In the genomic region with DNA sequence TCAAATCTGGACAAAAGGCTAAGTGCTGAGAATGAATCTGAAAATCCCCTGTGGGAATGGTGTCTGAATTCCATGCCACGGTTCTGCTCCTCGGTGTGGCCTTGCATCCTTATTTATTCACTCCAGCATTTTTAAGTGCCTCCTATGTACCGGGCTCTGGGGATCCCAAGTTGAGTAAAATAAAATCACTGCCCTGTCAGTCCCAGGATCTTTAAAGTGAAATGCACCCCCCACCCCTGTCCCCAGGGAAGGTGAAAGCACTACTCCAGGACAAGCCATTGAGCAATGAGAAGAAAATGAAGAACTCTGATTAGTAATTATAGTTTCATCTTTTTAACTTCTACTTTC, we compare ENCODE assay signal across 12 cellular contexts. TPM values are rescaled to one million over a fixed set of nuclear protein-coding genes. Genes with fewer than 3 reads are reported as not detected.
A peak's percentile ranks its signal among the peaks of the same experiment; 100 is the strongest.
DNase-seq lines count a peak whose midpoint lies in the region; TF ChIP-seq lines count a peak whose summit lies in the region.
"Had no signal": no experiment of that assay in that cellular context is flagged by ENCODE, and none has a peak within 500 bp of the region (broad histone marks: within the 10 kb centered on the region; RNA-seq: fewer than 3 reads in every experiment).

No MANE protein-coding gene starts in this region.

- H3K27ac ChIP-seq in Peyer's patch = peak overlapping the region in 3 of 4 donors; percentile 52 to 85 (median 66)
- H3K27ac ChIP-seq in thymus (ENCODE audit: low read depth) = peak overlapping the region; percentile 20
- H3K27ac ChIP-seq in A673 (ENCODE audit: low read depth, low read length, poor library complexity, severe bottlenecking) = no peak overlapping the region

- H3K9me3 ChIP-seq in Peyer's patch = no peaks in the 10 kb centered on the region
- H3K9me3 ChIP-seq in endocrine pancreas (ENCODE audit: control insufficient read depth, low read length) = no peaks in the 10 kb centered on the region
- no peaks in the 10 kb centered on the region for H3K9me3 ChIP-seq in mucosa of stomach (ENCODE audit: control insufficient read depth, low read length)
- H3K9me3 ChIP-seq in thymus (ENCODE audit: control insufficient read depth) = no peaks in the 10 kb centered on the region
- H3K9me3 ChIP-seq in A673 (ENCODE audit: low read depth, low read length, poor library complexity, severe bottlenecking) = no peaks in the 10 kb centered on the region

- no peak for DNase-seq in Peyer's patch
- no peak for DNase-seq in A673 (ENCODE audit: low spot score)
- DNase-seq in T-helper 9 cell = no peak
- DNase-seq in activated CD4-positive, alpha-beta T cell treated with anti-CD3 and anti-CD28 coated beads, Interleukin-2, amount 50 U/mL, for 48 hours = no peak
- DNase-seq: activated CD4-positive, alpha-beta T cell treated with anti-CD3 and anti-CD28 coated beads, Interleukin-2, amount 50 U/mL, for 4 hours; activated naive CD8-positive, alpha-beta T cell treated with anti-CD3 and anti-CD28 coated beads, Interleukin-2, amount 10 ng/mL, durations not matched to agents 7 days and 5 days; MV-4-11; posterior cingulate gyrus; SW 1271 had no signal

- no peak for TF ChIP-seq POLR2A in Peyer's patch (IDR thresholded peaks at IDR 0.05)

- H3K4me1 ChIP-seq in Peyer's patch (peaks cover 0 to 12% (median 0%) of the 10 kb centered on the region in 4 donors), endocrine pancreas (ENCODE audit: control insufficient read depth, insufficient read depth, low read length) (peaks cover 18% of the 10 kb centered on the region), mucosa of stomach (ENCODE audit: control insufficient read depth, insufficient read depth, low read length) (peaks cover 14% of the 10 kb centered on the region), thymus (ENCODE audit: control insufficient read depth, insufficient read depth, low read length) (no peaks in the 10 kb centered on the region), A673 (ENCODE audit: insufficient read depth, low read length, poor library complexity, severe bottlenecking) (peaks cover 48% of the 10 kb centered on the region)

- H3K27me3 ChIP-seq in Peyer's patch = no peaks in the 10 kb centered on the region
- no peaks in the 10 kb centered on the region for H3K27me3 ChIP-seq in endocrine pancreas (ENCODE audit: control insufficient read depth, insufficient read depth, low read length)
- no peaks in the 10 kb centered on the region for H3K27me3 ChIP-seq in mucosa of stomach (ENCODE audit: control insufficient read depth, insufficient read depth, low read length)
- peaks cover 38% of the 10 kb centered on the region for H3K27me3 ChIP-seq in thymus (ENCODE audit: control insufficient read depth, insufficient read depth)
- no peaks in the 10 kb centered on the region for H3K27me3 ChIP-seq in A673 (replicated peaks; ENCODE audit: insufficient read depth, low read depth, low read length, poor library complexity)

- CTCF ChIA-PET in A673 (lab: Charles Lee) = no interaction called here

- POLR2A ChIA-PET in A673 (lab: Charles Lee; ENCODE audit: low non-redundant PET) = no interaction called here

- 89% methylated on average over 3 of the region's 3 CpGs for WGBS in thymus

- BruUV-seq in A673 (replicated peaks; lab: Mats Ljungman, UMichigan) = no TSS peak

- H3K4me3 ChIP-seq in Peyer's patch (peak overlapping the region in 2 of 4 donors; percentile 82 to 97), endocrine pancreas (ENCODE audit: control insufficient read depth, insufficient read depth, low read length) (peak overlapping the region; percentile 56), mucosa of stomach (ENCODE audit: low read length) (peak overlapping the region; percentile 23), thymus (ENCODE audit: low read length) (no peak overlapping the region), A673 (ENCODE audit: low read depth, low read length, poor library complexity, severe bottlenecking) (no peak overlapping the region)

- H3K36me3 ChIP-seq in Peyer's patch (no peaks in the 10 kb centered on the region), endocrine pancreas (ENCODE audit: control insufficient read depth, insufficient read depth, low read length) (no peaks in the 10 kb centered on the region), mucosa of stomach (ENCODE audit: control insufficient read depth, insufficient read depth, low read length) (no peaks in the 10 kb centered on the region), thymus (ENCODE audit: control insufficient read depth, insufficient read depth) (no peaks in the 10 kb centered on the region), A673 (ENCODE audit: insufficient read depth, low read length, poor library complexity, severe bottlenecking) (no peaks in the 10 kb centered on the region)

- intact Hi-C loops in A673 (cut with micrococcal nuclease; ENCODE audit: unreplicated experiment) = loop anchor here (2.0 kb wide), 1 partner anchor 107 kb away; the partner anchor contains the start of gene CCDC34

- H3K9ac ChIP-seq in endocrine pancreas (ENCODE audit: control insufficient read depth, insufficient read depth, low read length) = no peak overlapping the region
- peak overlapping the region; percentile 78 for H3K9ac ChIP-seq in mucosa of stomach (ENCODE audit: low read length)

- TF ChIP-seq CTCF in Peyer's patch (IDR thresholded peaks at IDR 0.05) (no peak), A673 (conservative IDR thresholded peaks at IDR 0.05; ENCODE audit: low read depth, low read length) (no peak)

RNA-seq across cellular contexts. Expression of gene LGR4, which starts 3.3 kb away (rescaled TPM):
- 100 to 1,000 TPM in 3 of 4 donors, 10 to 100 TPM in 1; 29.7 to 134 (median 119) TPM for total RNA-seq in Peyer's patch
- polyA plus RNA-seq in thymus = 6.8 TPM
- 24.7 and 27.9 TPM in 2 replicates for total RNA-seq in A673 (2021)

RNA-seq across cellular contexts. Expression of gene LIN7C, which starts 37.3 kb away (rescaled TPM):
- total RNA-seq in Peyer's patch (10 to 100 TPM; 26.4 to 41.2 (median 34.6) TPM), A673 (2021) (114 and 131 TPM in 2 replicates)
- 14.2 TPM for polyA plus RNA-seq in thymus

Comparison
In these comparisons a context has a peak if more than half of its experiments do, and no peak if none do; other contexts are left out.
1. H3K4me3 ChIP-seq: peak in endocrine pancreas (single experiment) and mucosa of stomach (single experiment); none in thymus (single experiment) and A673 (single experiment).